In genomic region chr16:74627506-74628220, GRCh38 we compare ENCODE assay signal across 15 cellular contexts. TPM values are rescaled to one million over a fixed set of nuclear protein-coding genes. Genes with fewer than 3 reads are reported as not detected.
A peak's percentile ranks its signal among the peaks of the same experiment; 100 is the strongest.
DNase-seq lines count a peak whose midpoint lies in the region; FAIRE-seq and TF ChIP-seq lines count a peak whose summit lies in the region.
"Had no signal": no experiment of that assay in that cellular context is flagged by ENCODE, and none has a peak within 500 bp of the region (broad histone marks: within the 10 kb centered on the region; RNA-seq: fewer than 3 reads in every experiment).

No MANE protein-coding gene starts in this region.

- TF ChIP-seq EP300 in sigmoid colon (IDR thresholded peaks at IDR 0.05): no peak

- 39% methylated on average over 6 of the region's 6 CpGs for WGBS in liver
- WGBS in sigmoid colon, 2 donors: 79 to 82% methylated on average over 6 of the region's 6 CpGs

- H3K27ac ChIP-seq in astrocyte (ENCODE audit: low read depth, low read length) (no peak overlapping the region), liver (ENCODE audit: low read depth in 1 of 2, low read length in 2 of 2) (peak overlapping the region; percentile 75 to 86), sigmoid colon (peak overlapping the region in 2 of 4 donors; percentile 0 to 14), colonic mucosa (no peak overlapping the region)
- H3K27ac ChIP-seq: upper lobe of left lung had no signal

- peak overlapping the region; percentile 22 for H3K4me2 ChIP-seq in astrocyte (ENCODE audit: low read length)

- TF ChIP-seq RAD21 in liver (IDR thresholded peaks at IDR 0.05): peak; percentile 50 to 72

- no peaks in the 10 kb centered on the region for H3K9me3 Mint-ChIP-seq in HFFc6
- no peaks in the 10 kb centered on the region for H3K9me3 Mint-ChIP-seq in astrocyte (ENCODE audit: unreplicated experiment)
- H3K9me3 Mint-ChIP-seq: naive B cell had no signal

- H3K36me3 ChIP-seq in astrocyte (ENCODE audit: insufficient read depth, low read length) (peaks cover 45% of the 10 kb centered on the region), liver (ENCODE audit: control insufficient read depth in 4 of 4, insufficient read depth in 3 of 4, low read depth in 1 of 4, low read length in 3 of 4) (peaks cover 7 to 8% (median 7%) of the 10 kb centered on the region in 4 donors), sigmoid colon (peaks cover 27 to 96% (median 50%) of the 10 kb centered on the region in 4 donors), colonic mucosa (peaks cover 18% of the 10 kb centered on the region)

- in situ Hi-C loops in GM13977 (cut with MboI; ENCODE audit: low pct_unique_long_range_greater_than_20kb, low sequenced_read_pairs, unreplicated experiment): loop anchor here (25.0 kb wide), 1 partner anchor 315 kb away; no protein-coding TSS in a partner anchor

- H3K9ac ChIP-seq in astrocyte (ENCODE audit: low read length) (peak overlapping the region; percentile 37), liver (ENCODE audit: low read depth in 1 of 2, low read length in 2 of 2) (peak overlapping the region; percentile 1 to 42), colonic mucosa (ENCODE audit: low read depth in 2 of 2, low read length in 2 of 2) (no peak overlapping the region)

- peaks cover 30% of the 10 kb centered on the region for H3K36me3 Mint-ChIP-seq in HFFc6 (ENCODE audit: low read depth)
- peaks cover 20% of the 10 kb centered on the region for H3K36me3 Mint-ChIP-seq in astrocyte (ENCODE audit: low read depth, unreplicated experiment)

- no peak overlapping the region for H3K4me3 Mint-ChIP-seq in HFFc6
- H3K4me3 Mint-ChIP-seq in astrocyte (ENCODE audit: unreplicated experiment): no peak overlapping the region
- H3K4me3 Mint-ChIP-seq: naive B cell had no signal

- no peak for TF ChIP-seq POLR2A in sigmoid colon (IDR thresholded peaks at IDR 0.05)

- TF ChIP-seq CTCF in AG10803 (conservative IDR thresholded peaks at IDR 0.05; ENCODE audit: low read length) (no peak), HFFc6 (IDR thresholded peaks at IDR 0.05) (no peak), astrocyte (IDR thresholded peaks at IDR 0.05; ENCODE audit: insufficient read depth, low read depth, low read length) (no peak), liver (IDR thresholded peaks at IDR 0.05; ENCODE audit: low read depth, low read length, missing input control) (peak; percentile 47), sigmoid colon (IDR thresholded peaks at IDR 0.05) (no peak), colonic mucosa (IDR thresholded peaks at IDR 0.05) (no peak), GM13977 (IDR thresholded peaks at IDR 0.05; ENCODE audit: extremely low read depth, insufficient read depth, missing control alignments) (no peak)

- peaks cover 3% of the 10 kb centered on the region for H3K27me3 Mint-ChIP-seq in HFFc6 (ENCODE audit: insufficient read depth)
- H3K27me3 Mint-ChIP-seq in astrocyte (ENCODE audit: low read depth, unreplicated experiment): no peaks in the 10 kb centered on the region
- H3K27me3 Mint-ChIP-seq: naive B cell had no signal

- H2AFZ ChIP-seq in astrocyte (ENCODE audit: low read depth, low read length): no peak overlapping the region

- H3K27ac Mint-ChIP-seq in HFFc6 (peak overlapping the region; percentile 64), astrocyte (ENCODE audit: unreplicated experiment) (peak overlapping the region; percentile 80)

- peaks cover 10% of the 10 kb centered on the region; the same call in 1 of the 2 replicates for H3K4me1 Mint-ChIP-seq in HFFc6 (ENCODE audit: low read depth)
- peaks cover 15% of the 10 kb centered on the region for H3K4me1 Mint-ChIP-seq in astrocyte (ENCODE audit: low read depth, unreplicated experiment)

- H3K27me3 ChIP-seq in astrocyte (ENCODE audit: insufficient read depth, low read length) (no peaks in the 10 kb centered on the region), liver (ENCODE audit: control insufficient read depth in 4 of 4, insufficient read depth in 4 of 4, low read length in 3 of 4) (no peaks in the 10 kb centered on the region), sigmoid colon (no peaks in the 10 kb centered on the region), colonic mucosa (no peaks in the 10 kb centered on the region)
- H3K27me3 ChIP-seq: upper lobe of left lung had no signal

- no peaks in the 10 kb centered on the region for H3K79me2 ChIP-seq in astrocyte (ENCODE audit: insufficient read depth, low read length)

- FAIRE-seq in astrocyte (lab: Jason Lieb, UNC): no peak

- DNase-seq in AG10803 (ENCODE audit: low read depth) (peak; percentile 22), HFFc6 (peak; percentile 20), astrocyte (ENCODE audit: low read depth) (peak; percentile 20), SKM-1 treated with dmso at 0.1 percent for 144 hours (lab: John Stamatoyannopoulos, UW; ENCODE audit: unreplicated experiment) (no peak), sigmoid colon (no peak), colonic mucosa (no peak), GM13977 (ENCODE audit: low spot score) (no peak)
- DNase-seq: activated CD4-positive, alpha-beta T cell treated with anti-CD3 and anti-CD28 coated beads for 48 hours; caudate nucleus; DMS53; naive B cell; NCI-H1694 treated with DMSO at 0.1 percent for 48 hours; stimulated activated CD4-positive, alpha-beta T cell treated with anti-CD3 and anti-CD28 coated beads, Interleukin-2, amount 100 ng/mL, for 48 hours had no signal

- intact Hi-C loops in sigmoid colon (cut with DNase I): no loop called here
- intact Hi-C loops in colonic mucosa (cut with DNase I): loop anchor here (10.0 kb wide), 2 partner anchors 143 to 323 kb away; no protein-coding TSS in a partner anchor

- no peak overlapping the region for H3K4me3 ChIP-seq in AG10803 (ENCODE audit: low read length)
- H3K4me3 ChIP-seq in astrocyte (ENCODE audit: insufficient read depth, low read depth, low read length): no peak overlapping the region
- no peak overlapping the region for H3K4me3 ChIP-seq in liver (ENCODE audit: low read depth in 1 of 3, low read length in 3 of 3)
- no peak overlapping the region for H3K4me3 ChIP-seq in sigmoid colon
- H3K4me3 ChIP-seq in colonic mucosa: no peak overlapping the region
- H3K4me3 ChIP-seq: upper lobe of left lung had no signal

- H3K4me1 ChIP-seq in astrocyte (ENCODE audit: insufficient read depth, low read length) (peaks cover 4% of the 10 kb centered on the region), liver (ENCODE audit: control insufficient read depth in 4 of 4, insufficient read depth in 4 of 4, low read length in 3 of 4) (peaks cover 10 to 54% (median 33%) of the 10 kb centered on the region in 4 donors), sigmoid colon (no peaks in the 10 kb centered on the region), colonic mucosa (no peaks in the 10 kb centered on the region)

- H4K20me1 ChIP-seq in astrocyte (ENCODE audit: insufficient read depth, low read length): peaks cover 32% of the 10 kb centered on the region

- H3K9me3 ChIP-seq in astrocyte (ENCODE audit: insufficient read depth, low read depth, low read length) (no peaks in the 10 kb centered on the region), liver (ENCODE audit: control insufficient read depth in 4 of 4, low read length in 3 of 4) (no peaks in the 10 kb centered on the region), sigmoid colon (no peaks in the 10 kb centered on the region), colonic mucosa (no peaks in the 10 kb centered on the region)
- H3K9me3 ChIP-seq: upper lobe of left lung had no signal

TF ChIP-seq in liver, 16 proteins besides CTCF, POLR2A, EP300 and RAD21 (continues in another document):
- no peak for TF ChIP-seq JUND (IDR thresholded peaks at IDR 0.05)
- peak; percentile 78 for TF ChIP-seq FOXA1 (IDR thresholded peaks at IDR 0.05)
- peak; percentile 53 for TF ChIP-seq NR2F2 (IDR thresholded peaks at IDR 0.05)
- TF ChIP-seq GABPA (IDR thresholded peaks at IDR 0.05 in 1 of 2, conservative IDR thresholded peaks at IDR 0.05 in 1 of 2): peak in 1 of 2 donors; percentile 31
- no peak for TF ChIP-seq HNF4G (IDR thresholded peaks at IDR 0.05)
- TF ChIP-seq SP1 (IDR thresholded peaks at IDR 0.05): peak; percentile 87
- TF ChIP-seq, protein P1, sequence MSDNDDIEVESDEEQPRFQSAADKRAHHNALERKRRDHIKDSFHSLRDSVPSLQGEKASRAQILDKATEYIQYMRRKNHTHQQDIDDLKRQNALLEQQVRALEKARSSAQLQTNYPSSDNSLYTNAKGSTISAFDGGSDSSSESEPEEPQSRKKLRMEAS (IDR thresholded peaks at IDR 0.05): peak; percentile 67
- TF ChIP-seq, protein P2, sequence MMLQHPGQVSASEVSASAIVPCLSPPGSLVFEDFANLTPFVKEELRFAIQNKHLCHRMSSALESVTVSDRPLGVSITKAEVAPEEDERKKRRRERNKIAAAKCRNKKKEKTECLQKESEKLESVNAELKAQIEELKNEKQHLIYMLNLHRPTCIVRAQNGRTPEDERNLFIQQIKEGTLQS (IDR thresholded peaks at IDR 0.05): no peak
- peak; percentile 73 for TF ChIP-seq FOXA2 (IDR thresholded peaks at IDR 0.05)
- TF ChIP-seq ZBTB33 (IDR thresholded peaks at IDR 0.05): no peak

RNA-seq across cellular contexts. Expression of gene GLG1, which starts 20.7 kb away (rescaled TPM):
- 100 to 1,000 TPM; 149 to 167 (median 161) TPM for total RNA-seq in HFFc6 (2021; fragmentation: NEBNext Ultra II Directional; extraction: Animal tissue kit (Norgen Biotek cat#: 25700))
- 153 and 182 TPM in 2 replicates for total RNA-seq in astrocyte
- 10 to 100 TPM; 70.7 to 71.5 TPM for total RNA-seq in liver
- 10 to 100 TPM; 22.2 to 25.1 TPM for polyA plus RNA-seq in liver
- total RNA-seq in sigmoid colon: 100 to 1,000 TPM in 2 of 4 donors, 10 to 100 TPM in 2; 78.7 to 138 (median 98.3) TPM
- 10 to 100 TPM in 1 of 3 donors, 1 to 10 TPM in 2; 4.2 to 59.2 (median 9.2) TPM for polyA plus RNA-seq in sigmoid colon
- 10 to 100 TPM; 96.9 to 98.3 TPM for total RNA-seq in colonic mucosa

RNA-seq across cellular contexts. Expression of gene RFWD3, which starts 39.0 kb away (rescaled TPM):
- 10 to 100 TPM; 27.2 to 44.4 (median 42.9) TPM for total RNA-seq in HFFc6 (2021; fragmentation: NEBNext Ultra II Directional; extraction: Animal tissue kit (Norgen Biotek cat#: 25700))
- total RNA-seq in astrocyte (32.2 and 34.3 TPM in 2 replicates), liver (10 to 100 TPM; 14.5 to 21.8 TPM), sigmoid colon (10 to 100 TPM in 2 of 4 donors, 1 to 10 TPM in 2; 8.0 to 14.6 (median 10.4) TPM), colonic mucosa (10 to 100 TPM; 23.2 to 45.7 TPM)
- polyA plus RNA-seq in liver (1 to 10 TPM; 2.4 to 3.6 TPM), sigmoid colon (10 to 100 TPM in 1 of 3 donors, 1 to 10 TPM in 2; 4.2 to 14.9 (median 9.0) TPM)

Comparison
In these comparisons a context has a peak if more than half of its experiments do, and no peak if none do; other contexts are left out.
1. DNase-seq: peak in AG10803 (single experiment), HFFc6 (single experiment) and astrocyte (single experiment); none in SKM-1 treated with dmso at 0.1 percent for 144 hours (single experiment), sigmoid colon (single experiment), colonic mucosa (single experiment) and GM13977 (single experiment).
2. H3K27ac ChIP-seq: peak in liver (2 of 2); none in astrocyte (single experiment) and colonic mucosa (single experiment).
3. H3K9ac ChIP-seq: peak in astrocyte (single experiment) and liver (2 of 2); none in colonic mucosa (0 of 2).